In the genomic region with DNA sequence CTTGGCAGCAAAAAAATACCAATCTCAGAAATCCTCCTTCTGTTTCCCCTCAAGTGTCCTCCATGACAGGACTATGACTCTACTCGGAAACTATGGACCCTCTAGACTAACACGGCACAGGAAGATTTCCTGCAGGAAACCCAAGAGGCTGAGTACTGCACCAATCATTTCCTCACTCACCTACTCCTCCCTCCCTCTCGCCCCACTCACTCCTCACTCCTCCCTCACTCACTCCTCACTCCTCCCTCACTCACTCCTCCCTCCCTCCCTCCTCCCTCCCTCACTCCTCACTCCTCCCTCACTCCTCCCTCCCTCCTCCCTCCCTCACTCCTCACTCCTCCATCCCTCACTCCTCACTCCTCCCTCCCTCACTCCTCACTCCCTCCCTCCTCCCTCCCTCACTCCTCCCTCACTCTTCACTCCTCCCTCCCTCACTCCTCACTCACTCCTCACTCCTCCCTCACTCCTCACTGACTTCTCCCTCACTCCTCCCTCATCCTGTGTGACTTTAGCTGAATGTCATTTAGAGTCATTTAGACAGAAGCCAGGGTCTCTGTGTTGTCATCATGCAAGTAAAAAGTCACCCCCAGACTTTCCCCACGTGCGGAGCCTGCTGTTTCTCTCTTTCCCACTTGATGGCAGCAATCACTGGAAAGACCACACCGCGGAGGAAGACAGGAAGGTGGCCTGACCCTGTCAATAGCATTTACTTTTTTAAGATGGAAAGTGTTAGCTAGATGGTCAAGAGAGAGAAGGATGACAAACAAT, we compare ENCODE assay signal across 1 cellular context.
TF ChIP-seq lines count a peak whose summit lies in the region.

No MANE protein-coding gene starts in this region.

TF ChIP-seq in SK-N-SH treated with all-trans-retinoic acid at 6 μM for 48 hours, 23 proteins besides CTCF, POLR2A, EP300 and RAD21 (continued from another document):
- TF ChIP-seq CSRNP3 (CRISPR knock-in tag; IDR thresholded peaks at IDR 0.05), result no peak
- no peak for TF ChIP-seq TSHZ2 (CRISPR knock-in tag; IDR thresholded peaks at IDR 0.05)
